In the genomic region with DNA sequence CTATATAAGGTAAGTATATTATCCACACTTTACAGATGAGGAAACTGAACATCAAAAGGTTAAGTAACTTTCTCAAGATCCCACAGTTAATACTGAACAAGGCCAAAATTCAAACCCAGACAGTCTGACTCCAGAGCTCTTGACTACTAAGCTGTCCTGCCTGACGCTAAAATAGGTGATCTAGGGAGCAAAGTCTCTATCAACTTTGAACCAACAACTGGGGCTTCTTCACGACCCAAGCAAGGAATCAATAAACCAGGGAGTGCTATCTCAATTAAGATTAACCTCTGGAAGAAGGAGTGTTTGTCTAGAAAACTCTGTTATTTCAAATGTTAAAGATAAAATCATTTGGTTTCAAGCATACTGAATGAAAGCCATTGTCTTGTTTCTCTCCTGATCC, we compare ENCODE assay signal across 1 cellular context.
TF ChIP-seq lines count a peak whose summit lies in the region.

No MANE protein-coding gene starts in this region.

TF ChIP-seq in HEK293, 187 proteins besides CTCF, POLR2A, EP300 and RAD21 (continued from another document):
- TF ChIP-seq, protein P1, sequence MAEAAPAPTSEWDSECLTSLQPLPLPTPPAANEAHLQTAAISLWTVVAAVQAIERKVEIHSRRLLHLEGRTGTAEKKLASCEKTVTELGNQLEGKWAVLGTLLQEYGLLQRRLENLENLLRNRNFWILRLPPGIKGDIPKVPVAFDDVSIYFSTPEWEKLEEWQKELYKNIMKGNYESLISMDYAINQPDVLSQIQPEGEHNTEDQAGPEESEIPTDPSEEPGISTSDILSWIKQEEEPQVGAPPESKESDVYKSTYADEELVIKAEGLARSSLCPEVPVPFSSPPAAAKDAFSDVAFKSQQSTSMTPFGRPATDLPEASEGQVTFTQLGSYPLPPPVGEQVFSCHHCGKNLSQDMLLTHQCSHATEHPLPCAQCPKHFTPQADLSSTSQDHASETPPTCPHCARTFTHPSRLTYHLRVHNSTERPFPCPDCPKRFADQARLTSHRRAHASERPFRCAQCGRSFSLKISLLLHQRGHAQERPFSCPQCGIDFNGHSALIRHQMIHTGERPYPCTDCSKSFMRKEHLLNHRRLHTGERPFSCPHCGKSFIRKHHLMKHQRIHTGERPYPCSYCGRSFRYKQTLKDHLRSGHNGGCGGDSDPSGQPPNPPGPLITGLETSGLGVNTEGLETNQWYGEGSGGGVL (tag by site-specific recombination; IDR thresholded peaks at IDR 0.05) = no peak
